ENCODE assay signal across 8 cellular contexts in the genomic region with DNA sequence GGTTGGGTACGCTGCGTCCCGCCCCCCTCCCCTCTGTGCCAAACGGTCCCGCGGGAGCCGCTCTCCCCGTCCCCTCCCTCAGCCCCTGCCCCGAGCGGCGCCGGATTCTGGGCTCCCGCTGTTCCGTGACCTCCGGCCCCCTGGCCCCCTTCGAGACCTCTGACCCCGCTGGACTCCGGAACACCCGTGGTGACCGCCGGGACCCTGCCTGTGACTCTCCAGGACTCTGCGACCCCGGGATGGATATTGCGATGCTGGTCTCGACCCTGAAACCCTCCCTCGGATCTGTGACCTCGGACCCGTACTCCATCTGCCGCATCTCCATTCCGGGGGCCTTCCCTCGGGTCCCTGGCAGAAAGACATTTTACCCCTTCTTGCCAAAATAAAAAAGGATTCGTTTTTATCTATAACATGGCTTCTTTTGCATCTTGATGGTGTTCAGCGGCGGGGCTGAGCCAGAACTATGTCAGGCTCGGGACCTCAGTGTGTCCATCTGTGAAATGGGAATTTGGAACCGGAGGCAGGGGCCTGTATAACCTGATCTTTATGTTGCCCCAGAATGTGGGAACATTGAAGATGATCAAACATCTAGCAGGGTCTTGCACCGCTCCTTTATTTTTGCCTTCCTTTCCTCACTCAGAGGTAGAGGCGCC. TPM values are rescaled to one million over a fixed set of nuclear protein-coding genes. Genes with fewer than 3 reads are reported as not detected.
DNase-seq lines count a peak whose midpoint lies in the region; FAIRE-seq and TF ChIP-seq lines count a peak whose summit lies in the region.

No MANE protein-coding gene starts in this region.

- H3K9me1 ChIP-seq in keratinocyte (ENCODE audit: control insufficient read depth, extremely low read depth, insufficient read depth, low read length): no peaks in the 10 kb centered on the region

- H3K9me3 ChIP-seq in keratinocyte (ENCODE audit: control insufficient read depth, low read depth, low read length): no peaks in the 10 kb centered on the region
- H3K9me3 ChIP-seq in stomach: no peaks in the 10 kb centered on the region

- H3K4me1 ChIP-seq in keratinocyte (ENCODE audit: control insufficient read depth, extremely low read depth, insufficient read depth, low read length) (peaks cover 14% of the 10 kb centered on the region), stomach (peaks cover 25 to 53% (median 39%) of the 10 kb centered on the region in 4 donors)

- H3K36me3 Mint-ChIP-seq in T-helper 2 cell treated with Interferon-gamma antibody and Interleukin-4, amounts not matched to agents 5 μg/mL and 100 μg/mL, for 36 hours (ENCODE audit: low read depth): no peaks in the 10 kb centered on the region
- H3K36me3 Mint-ChIP-seq in activated T-helper 2 cell treated with anti-CD3 and anti-CD28 coated beads, Interferon-gamma antibody, Interleukin-2, Interleukin-4, amounts not matched to agents 10 μg/mL and 5 μg/mL and 100 μg/mL, durations not matched to agents 14 hours and 24 hours and 36 hours (ENCODE audit: low read depth): no peaks in the 10 kb centered on the region

- no peaks in the 10 kb centered on the region for H4K20me1 ChIP-seq in keratinocyte (ENCODE audit: control insufficient read depth, extremely low read depth, insufficient read depth, low read length)

- TF ChIP-seq CTCF in keratinocyte (optimal IDR thresholded peaks at IDR 0.05 in 1 of 3, IDR thresholded peaks at IDR 0.05 in 1 of 3, conservative IDR thresholded peaks at IDR 0.05 in 1 of 3; ENCODE audit: extremely low read depth in 1 of 3, insufficient read depth in 2 of 3, low read length in 3 of 3) (no peak), stomach (IDR thresholded peaks at IDR 0.05) (peak in 1 of 7 experiments; percentile 76)

- intact Hi-C loops in activated T-helper 2 cell treated with anti-CD3 and anti-CD28 coated beads, Interferon-gamma antibody, Interleukin-2, Interleukin-4, amounts not matched to agents 10 μg/mL and 5 μg/mL and 100 μg/mL, durations not matched to agents 14 hours and 24 hours and 36 hours (cut with micrococcal nuclease): loop anchor here (1.0 to 2.0 kb wide), 5 partner anchors 11 to 216 kb away; a partner anchor contains a TSS
- intact Hi-C loops in stomach (cut with DNase I; ENCODE audit: low total_unique reads): loop anchor here (10.0 kb wide), 1 partner anchor 200 kb away; no protein-coding TSS in a partner anchor

- peak overlapping the region; percentile 59 for H2AFZ ChIP-seq in keratinocyte (ENCODE audit: control insufficient read depth, low read length)

- peaks cover 22% of the 10 kb centered on the region for H3K27me3 ChIP-seq in keratinocyte (ENCODE audit: control insufficient read depth, extremely low read depth, insufficient read depth, low read length)
- peaks cover 14 to 35% (median 17%) of the 10 kb centered on the region in 3 donors for H3K27me3 ChIP-seq in stomach

- H3K4me3 ChIP-seq in keratinocyte (ENCODE audit: control insufficient read depth in 2 of 3, extremely low read depth in 1 of 3, insufficient read depth in 2 of 3, low read depth in 1 of 3, low read length in 3 of 3) (peak overlapping the region; percentile 3 to 44 (median 4)), stomach (peak overlapping the region; percentile 73 to 97 (median 88))

- peak overlapping the region; percentile 52 for H3K27ac Mint-ChIP-seq in T-helper 2 cell treated with Interferon-gamma antibody and Interleukin-4, amounts not matched to agents 5 μg/mL and 100 μg/mL, for 36 hours
- H3K27ac Mint-ChIP-seq in activated T-helper 2 cell treated with anti-CD3 and anti-CD28 coated beads, Interferon-gamma antibody, Interleukin-2, Interleukin-4, amounts not matched to agents 10 μg/mL and 5 μg/mL and 100 μg/mL, durations not matched to agents 14 hours and 24 hours and 36 hours: peak overlapping the region; percentile 73

- 3 to 6% (median 5%) methylated on average over 25 to 38 of the region's 38 CpGs for WGBS in stomach, 5 donors

- peak overlapping the region; percentile 65 for H3K4me2 ChIP-seq in keratinocyte (ENCODE audit: control insufficient read depth, extremely low read depth, insufficient read depth, low read depth, low read length)

- peaks cover 14% of the 10 kb centered on the region for H3K4me1 Mint-ChIP-seq in T-helper 2 cell treated with Interferon-gamma antibody and Interleukin-4, amounts not matched to agents 5 μg/mL and 100 μg/mL, for 36 hours (ENCODE audit: low read depth)
- H3K4me1 Mint-ChIP-seq in activated T-helper 2 cell treated with anti-CD3 and anti-CD28 coated beads, Interferon-gamma antibody, Interleukin-2, Interleukin-4, amounts not matched to agents 10 μg/mL and 5 μg/mL and 100 μg/mL, durations not matched to agents 14 hours and 24 hours and 36 hours (ENCODE audit: low read depth): peaks cover 12% of the 10 kb centered on the region

- H3K9me3 Mint-ChIP-seq in T-helper 2 cell treated with Interferon-gamma antibody and Interleukin-4, amounts not matched to agents 5 μg/mL and 100 μg/mL, for 36 hours: no peaks in the 10 kb centered on the region
- H3K9me3 Mint-ChIP-seq in activated T-helper 2 cell treated with anti-CD3 and anti-CD28 coated beads, Interferon-gamma antibody, Interleukin-2, Interleukin-4, amounts not matched to agents 10 μg/mL and 5 μg/mL and 100 μg/mL, durations not matched to agents 14 hours and 24 hours and 36 hours: no peaks in the 10 kb centered on the region

- no peak for TF ChIP-seq POLR2A in stomach (IDR thresholded peaks at IDR 0.05)
- no peak for TF ChIP-seq POLR2A in GM12891 (IDR thresholded peaks at IDR 0.05; ENCODE audit: low read depth, low read length)

- peak overlapping the region; percentile 86 for H3K4me3 Mint-ChIP-seq in T-helper 2 cell treated with Interferon-gamma antibody and Interleukin-4, amounts not matched to agents 5 μg/mL and 100 μg/mL, for 36 hours
- H3K4me3 Mint-ChIP-seq in activated T-helper 2 cell treated with anti-CD3 and anti-CD28 coated beads, Interferon-gamma antibody, Interleukin-2, Interleukin-4, amounts not matched to agents 10 μg/mL and 5 μg/mL and 100 μg/mL, durations not matched to agents 14 hours and 24 hours and 36 hours (ENCODE audit: low read depth): peak overlapping the region; percentile 87

- H3K79me2 ChIP-seq in keratinocyte (ENCODE audit: control insufficient read depth, insufficient read depth, low read length): peaks cover 17% of the 10 kb centered on the region

- peaks cover 28% of the 10 kb centered on the region for H3K27me3 Mint-ChIP-seq in T-helper 2 cell treated with Interferon-gamma antibody and Interleukin-4, amounts not matched to agents 5 μg/mL and 100 μg/mL, for 36 hours (ENCODE audit: low read depth)
- H3K27me3 Mint-ChIP-seq in activated T-helper 2 cell treated with anti-CD3 and anti-CD28 coated beads, Interferon-gamma antibody, Interleukin-2, Interleukin-4, amounts not matched to agents 10 μg/mL and 5 μg/mL and 100 μg/mL, durations not matched to agents 14 hours and 24 hours and 36 hours (ENCODE audit: low read depth): peaks cover 27% of the 10 kb centered on the region

- TF ChIP-seq EP300 in stomach (IDR thresholded peaks at IDR 0.05): no peak

- no peak for DNase-seq in T-helper 2 cell treated with Interferon-gamma antibody and Interleukin-4, amounts not matched to agents 5 μg/mL and 100 μg/mL, for 36 hours (ENCODE audit: low spot score)
- no peak for DNase-seq in T-helper 2 cell
- DNase-seq in activated T-helper 2 cell treated with anti-CD3 and anti-CD28 coated beads, Interferon-gamma antibody, Interleukin-2, Interleukin-4, amounts not matched to agents 10 μg/mL and 5 μg/mL and 100 μg/mL, durations not matched to agents 14 hours and 24 hours and 36 hours (ENCODE audit: low spot score): no peak
- DNase-seq in keratinocyte (ENCODE audit: low read depth, low spot score): no peak
- no peak for DNase-seq in stomach
- no peak for DNase-seq in GM12891 (ENCODE audit: insufficient read length, low spot score)
- no peak for DNase-seq in pons (ENCODE audit: low spot score)
- DNase-seq in NCI-H2227 (lab: John Stamatoyannopoulos, UW; ENCODE audit: unreplicated experiment): no peak

- H3K9ac ChIP-seq in keratinocyte (ENCODE audit: control insufficient read depth, extremely low read depth, insufficient read depth, low read length): no peak overlapping the region

- FAIRE-seq in keratinocyte (lab: Jason Lieb, UNC) (no peak), GM12891 (lab: Jason Lieb, UNC) (no peak)

- H3K36me3 ChIP-seq in keratinocyte (ENCODE audit: control insufficient read depth in 2 of 2, extremely low read depth in 1 of 2, insufficient read depth in 2 of 2, low read length in 2 of 2) (no peaks in the 10 kb centered on the region), stomach (no peaks in the 10 kb centered on the region)

- no peak overlapping the region for H3K27ac ChIP-seq in keratinocyte (ENCODE audit: control insufficient read depth, insufficient read depth, low read length)
- H3K27ac ChIP-seq in stomach: peak overlapping the region in 1 of 5 donors; percentile 85

- dilution Hi-C loops in keratinocyte (cut with MboI; ENCODE audit: extremely low pct_ligation_motif_present, low sequenced_read_pairs): no loop called here

RNA-seq across cellular contexts. Expression of a gene that starts 0.7 kb away (rescaled TPM):
- 9.7 and 10.3 TPM in 2 replicates for total RNA-seq in activated T-helper 2 cell treated with anti-CD3 and anti-CD28 coated beads, Interferon-gamma antibody, Interleukin-2, Interleukin-4, amounts not matched to agents 10 μg/mL and 5 μg/mL and 100 μg/mL, durations not matched to agents 14 hours and 24 hours and 36 hours
- polyA plus RNA-seq in keratinocyte (4.1 to 7.3 TPM (median 6.1 TPM) in 3 replicates), stomach (1 to 10 TPM; 2.6 to 5.2 (median 3.6) TPM)
- 5.1 TPM for polyA plus RNA-seq in keratinocyte (2011; ENCODE audit: low read depth)
- 1.4 and 3.0 TPM in 2 replicates for polyA plus RNA-seq in keratinocyte (2011; cell fraction: cytosol; rRNA removed)
- polyA plus RNA-seq in keratinocyte (2011; cell fraction: nucleus; rRNA removed): 23.8 and 24.3 TPM in 2 replicates
- 4.7 and 14.8 TPM in 2 replicates for polyA plus RNA-seq in keratinocyte (2012; ENCODE audit: low replicate concordance)
- 8.1 to 18.3 TPM (median 10.1 TPM) in 3 replicates for polyA minus RNA-seq in keratinocyte
- 17.5 TPM for polyA minus RNA-seq in keratinocyte (2011; cell fraction: cytosol; rRNA and poly(A)+ RNA removed)
- 54.2 and 58.3 TPM in 2 replicates for polyA minus RNA-seq in keratinocyte (2011; cell fraction: nucleus; rRNA and poly(A)+ RNA removed)
- 10 to 100 TPM; 12.3 to 46.3 (median 21.0) TPM for total RNA-seq in stomach
- 4.0 TPM for polyA plus RNA-seq in GM12891 (2012; ENCODE audit: low read depth, missing spikeins)

RNA-seq across cellular contexts. Expression of a gene that starts 11.7 kb away (rescaled TPM):
- total RNA-seq in activated T-helper 2 cell treated with anti-CD3 and anti-CD28 coated beads, Interferon-gamma antibody, Interleukin-2, Interleukin-4, amounts not matched to agents 10 μg/mL and 5 μg/mL and 100 μg/mL, durations not matched to agents 14 hours and 24 hours and 36 hours: 0.71 and 0.85 TPM in 2 replicates
- polyA plus RNA-seq in keratinocyte (not detected in 3 replicates), stomach (1 to 10 TPM in 1 of 3 donors, under 1 TPM in 2; 0.50 to 1.1 (median 0.61) TPM)
- not detected for polyA plus RNA-seq in keratinocyte (2011; ENCODE audit: low read depth)
- not detected in 2 replicates for polyA plus RNA-seq in keratinocyte (2011; cell fraction: cytosol; rRNA removed)
- 0.24 TPM in 1 of 2 replicates, not detected in the other for polyA plus RNA-seq in keratinocyte (2011; cell fraction: nucleus; rRNA removed)
- not detected in 2 replicates for polyA plus RNA-seq in keratinocyte (2012; ENCODE audit: low replicate concordance)
- polyA minus RNA-seq in keratinocyte: not detected in 3 replicates
- polyA minus RNA-seq in keratinocyte (2011; cell fraction: cytosol; rRNA and poly(A)+ RNA removed): not detected
- not detected in 2 replicates for polyA minus RNA-seq in keratinocyte (2011; cell fraction: nucleus; rRNA and poly(A)+ RNA removed)
- 10 to 100 TPM in 1 of 5 donors, under 1 TPM in 1, not detected in 3; 0.37 to 44.3 TPM for total RNA-seq in stomach
- polyA plus RNA-seq in GM12891 (2012; ENCODE audit: low read depth, missing spikeins): 0.28 TPM

RNA-seq across cellular contexts. Expression of a gene that starts 22.4 kb away (rescaled TPM):
- 49.3 and 50.9 TPM in 2 replicates for total RNA-seq in activated T-helper 2 cell treated with anti-CD3 and anti-CD28 coated beads, Interferon-gamma antibody, Interleukin-2, Interleukin-4, amounts not matched to agents 10 μg/mL and 5 μg/mL and 100 μg/mL, durations not matched to agents 14 hours and 24 hours and 36 hours
- 27.6 to 55.4 TPM (median 28.3 TPM) in 3 replicates for polyA plus RNA-seq in keratinocyte
- 15.2 TPM for polyA plus RNA-seq in keratinocyte (2011; ENCODE audit: low read depth)
- polyA plus RNA-seq in keratinocyte (2011; cell fraction: cytosol; rRNA removed): 20.5 and 36.8 TPM in 2 replicates
- 11.3 and 22.4 TPM in 2 replicates for polyA plus RNA-seq in keratinocyte (2011; cell fraction: nucleus; rRNA removed)
- 15.2 and 50.0 TPM in 2 replicates for polyA plus RNA-seq in keratinocyte (2012; ENCODE audit: low replicate concordance)
- polyA minus RNA-seq in keratinocyte: 29.0 to 125 TPM (median 43.1 TPM) in 3 replicates
- polyA minus RNA-seq in keratinocyte (2011; cell fraction: cytosol; rRNA and poly(A)+ RNA removed): 48.9 TPM
- 10.2 and 13.2 TPM in 2 replicates for polyA minus RNA-seq in keratinocyte (2011; cell fraction: nucleus; rRNA and poly(A)+ RNA removed)
- total RNA-seq in stomach: 10 to 100 TPM in 3 of 5 donors, 1 to 10 TPM in 1, not detected in 1; 7.5 to 58.1 (median 17.9) TPM
- 10 to 100 TPM; 33.4 to 37.1 (median 34.3) TPM for polyA plus RNA-seq in stomach
- 25.0 TPM for polyA plus RNA-seq in GM12891 (2012; ENCODE audit: low read depth, missing spikeins)

RNA-seq across cellular contexts. Expression of a gene that starts 22.8 kb away (rescaled TPM):
- 0.74 and 0.91 TPM in 2 replicates for total RNA-seq in activated T-helper 2 cell treated with anti-CD3 and anti-CD28 coated beads, Interferon-gamma antibody, Interleukin-2, Interleukin-4, amounts not matched to agents 10 μg/mL and 5 μg/mL and 100 μg/mL, durations not matched to agents 14 hours and 24 hours and 36 hours
- polyA plus RNA-seq in keratinocyte (0.25 to 0.88 TPM (median 0.35 TPM) in 3 replicates), stomach (under 1 TPM in 2 of 3 donors, not detected in 1; 0.68 to 0.98 TPM)
- polyA plus RNA-seq in keratinocyte (2011; ENCODE audit: low read depth): 0.37 TPM
- polyA plus RNA-seq in keratinocyte (2011; cell fraction: cytosol; rRNA removed): 0.49 and 1.2 TPM in 2 replicates
- 0.53 and 1.0 TPM in 2 replicates for polyA plus RNA-seq in keratinocyte (2011; cell fraction: nucleus; rRNA removed)
- polyA plus RNA-seq in keratinocyte (2012; ENCODE audit: low replicate concordance): 0.45 and 1.4 TPM in 2 replicates
- polyA minus RNA-seq in keratinocyte: 0.16 to 3.1 TPM (median 0.33 TPM) in 3 replicates
- 3.1 TPM for polyA minus RNA-seq in keratinocyte (2011; cell fraction: cytosol; rRNA and poly(A)+ RNA removed)
- polyA minus RNA-seq in keratinocyte (2011; cell fraction: nucleus; rRNA and poly(A)+ RNA removed): 0.42 and 0.93 TPM in 2 replicates
- not detected for total RNA-seq in stomach
- 0.40 TPM for polyA plus RNA-seq in GM12891 (2012; ENCODE audit: low read depth, missing spikeins)

RNA-seq across cellular contexts. Expression of a gene that starts 55.7 kb away (rescaled TPM):
- total RNA-seq in activated T-helper 2 cell treated with anti-CD3 and anti-CD28 coated beads, Interferon-gamma antibody, Interleukin-2, Interleukin-4, amounts not matched to agents 10 μg/mL and 5 μg/mL and 100 μg/mL, durations not matched to agents 14 hours and 24 hours and 36 hours: 68.3 and 69.3 TPM in 2 replicates
- polyA plus RNA-seq in keratinocyte: 3.1 to 11.1 TPM (median 3.8 TPM) in 3 replicates
- polyA plus RNA-seq in keratinocyte (2011; ENCODE audit: low read depth): 9.9 TPM
- polyA plus RNA-seq in keratinocyte (2011; cell fraction: cytosol; rRNA removed): 4.4 and 14.0 TPM in 2 replicates
- 28.1 and 45.7 TPM in 2 replicates for polyA plus RNA-seq in keratinocyte (2011; cell fraction: nucleus; rRNA removed)
- polyA plus RNA-seq in keratinocyte (2012; ENCODE audit: low replicate concordance): 15.4 and 37.6 TPM in 2 replicates
- polyA minus RNA-seq in keratinocyte: 4.7 to 38.8 TPM (median 5.7 TPM) in 3 replicates
- polyA minus RNA-seq in keratinocyte (2011; cell fraction: cytosol; rRNA and poly(A)+ RNA removed): 29.2 TPM
- polyA minus RNA-seq in keratinocyte (2011; cell fraction: nucleus; rRNA and poly(A)+ RNA removed): 23.9 and 26.1 TPM in 2 replicates
- total RNA-seq in stomach: 10 to 100 TPM; 19.8 to 60.3 (median 39.1) TPM
- polyA plus RNA-seq in stomach: 10 to 100 TPM; 15.4 to 31.8 (median 21.5) TPM
- 18.5 TPM for polyA plus RNA-seq in GM12891 (2012; ENCODE audit: low read depth, missing spikeins)
